In genomic region chr1:172638885-172639831, GRCh38 we compare ENCODE assay signal across 9 cellular contexts. TPM values are rescaled to one million over a fixed set of nuclear protein-coding genes. Genes with fewer than 3 reads are reported as not detected.
DNase-seq lines count a peak whose midpoint lies in the region; ATAC-seq and TF ChIP-seq lines count a peak whose summit lies in the region.
"Had no signal": no experiment of that assay in that cellular context is flagged by ENCODE, and none has a peak within 500 bp of the region (broad histone marks: within the 10 kb centered on the region; RNA-seq: fewer than 3 reads in every experiment).

No MANE protein-coding gene starts in this region.

- H3K4me1 Mint-ChIP-seq in endothelial cell (ENCODE audit: unreplicated experiment), result peaks cover 2% of the 10 kb centered on the region

- peak; percentile 64 for ATAC-seq in GM18520 (IDR thresholded peaks at IDR 0.05; ENCODE audit: unreplicated experiment)
- peak; percentile 60 for ATAC-seq in HG03103 (IDR thresholded peaks at IDR 0.05; ENCODE audit: low read depth, unreplicated experiment)

- peaks cover 4% of the 10 kb centered on the region for H3K36me3 Mint-ChIP-seq in endothelial cell (ENCODE audit: low read depth, unreplicated experiment)

- DNase-seq in central memory CD4-positive, alpha-beta T cell, result peak; percentile 79
- peak; percentile 52 to 56 for DNase-seq in stimulated activated CD4-positive, alpha-beta T cell treated with anti-CD3 and anti-CD28 coated beads, Interleukin-15, amount 100 ng/mL, for 1 hour (ENCODE audit: low read depth in 1 of 2, low spot score in 1 of 2)
- DNase-seq in pons (ENCODE audit: low spot score), result no peak
- DNase-seq in epidermal melanocyte (ENCODE audit: insufficient read length, low spot score), result no peak
- DNase-seq in endothelial cell (ENCODE audit: low spot score), result no peak

- no peaks in the 10 kb centered on the region for H3K27me3 Mint-ChIP-seq in endothelial cell (ENCODE audit: unreplicated experiment)

- TF ChIP-seq CTCF in VCaP (conservative IDR thresholded peaks at IDR 0.05), result no peak
- TF ChIP-seq CTCF in endothelial cell (IDR thresholded peaks at IDR 0.05; ENCODE audit: unreplicated experiment), result no peak

- H3K27ac ChIP-seq in VCaP, result peak overlapping the region; percentile 50

- peaks cover 4% of the 10 kb centered on the region for H3K9me3 Mint-ChIP-seq in endothelial cell (ENCODE audit: unreplicated experiment)

- H3K4me3 Mint-ChIP-seq in endothelial cell (ENCODE audit: unreplicated experiment), result no peak overlapping the region

- H3K27ac Mint-ChIP-seq in endothelial cell (ENCODE audit: unreplicated experiment), result no peak overlapping the region

RNA-seq across cellular contexts. Expression of gene FASLG, which starts 19.7 kb away (rescaled TPM):
- total RNA-seq in endothelial cell (ENCODE audit: unreplicated experiment), result not detected
- total RNA-seq: SK-MEL-5 had no signal

Comparison
In these comparisons a context has a peak if more than half of its experiments do, and no peak if none do; other contexts are left out.
1. DNase-seq: peak in central memory CD4-positive, alpha-beta T cell (single experiment) and stimulated activated CD4-positive, alpha-beta T cell treated with anti-CD3 and anti-CD28 coated beads, Interleukin-15, amount 100 ng/mL, for 1 hour (2 of 2); none in pons (single experiment), epidermal melanocyte (single experiment) and endothelial cell (single experiment).